In the genomic region with DNA sequence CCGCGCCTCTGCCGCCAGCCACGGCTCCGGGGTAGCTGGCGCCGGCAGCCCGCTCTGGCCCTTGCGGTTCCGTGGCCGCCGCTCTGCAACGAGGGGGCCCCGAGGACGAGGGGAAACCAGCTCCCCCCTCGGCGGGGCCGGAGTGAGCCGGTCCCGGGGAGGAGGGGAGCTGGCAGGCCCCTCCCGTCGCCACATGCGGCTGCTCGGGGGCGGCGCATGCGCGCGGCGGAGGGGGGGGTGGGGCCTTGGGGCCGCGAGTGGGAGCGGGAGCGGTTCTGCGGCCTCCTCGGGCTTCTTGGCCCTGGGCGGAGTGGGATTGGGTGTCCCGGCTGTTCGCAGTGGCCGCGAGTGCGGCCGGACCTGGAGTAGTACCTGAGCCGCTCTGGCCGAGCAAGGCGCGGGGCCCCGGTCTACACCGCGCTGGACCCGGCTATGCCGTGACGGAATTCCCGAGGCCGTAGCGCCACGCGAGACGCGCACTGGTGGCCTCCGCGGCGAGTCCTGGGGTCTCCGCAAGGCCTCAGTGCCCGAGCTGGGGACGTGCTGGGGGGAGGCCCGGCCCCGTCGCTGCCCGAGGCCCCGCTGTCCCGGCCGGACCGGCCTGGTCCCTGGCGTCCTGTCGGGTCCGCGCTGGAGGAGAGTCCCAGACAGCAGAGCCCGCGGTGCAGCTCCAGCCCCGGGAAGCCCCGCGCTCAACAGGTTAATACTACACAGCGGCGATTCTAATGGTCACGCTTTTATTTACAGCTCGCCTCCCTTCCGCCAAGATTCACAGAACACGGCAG, we compare ENCODE assay signal across 8 cellular contexts. TPM values are rescaled to one million over a fixed set of nuclear protein-coding genes. Genes with fewer than 3 reads are reported as not detected.
DNase-seq lines count a peak whose midpoint lies in the region; ATAC-seq and TF ChIP-seq lines count a peak whose summit lies in the region.

No MANE protein-coding gene starts in this region.

- peaks cover 16% of the 10 kb centered on the region for H3K36me3 ChIP-seq in SJSA1

- ATAC-seq in GM21717 (IDR thresholded peaks at IDR 0.05; ENCODE audit: unreplicated experiment) (peak; percentile 64), omental fat pad (ENCODE audit: low FRiP score) (peak; percentile 90)

- peaks cover 12% of the 10 kb centered on the region for H3K4me1 ChIP-seq in SJSA1 (replicated peaks)

- no peaks in the 10 kb centered on the region for H3K27me3 ChIP-seq in SJSA1 (replicated peaks)

- no peak for TF ChIP-seq CTCF in omental fat pad (IDR thresholded peaks at IDR 0.05)

- H3K27ac ChIP-seq in SJSA1 (peak overlapping the region; percentile 100), temporal lobe (ENCODE audit: low read depth, low read length) (peak overlapping the region; percentile 61)

- H3K4me3 ChIP-seq in SJSA1, result peak overlapping the region; percentile 82

- DNase-seq in EL (peak; percentile 76), KG1 (lab: John Stamatoyannopoulos, UW) (peak; percentile 67), SJSA1 (ENCODE audit: low read depth in 1 of 2, low spot score in 2 of 2) (peak; percentile 78 to 88), globus pallidus (ENCODE audit: low spot score) (peak; percentile 83), omental fat pad (ENCODE audit: low spot score) (no peak)
- DNase-seq in activated naive CD4-positive, alpha-beta T cell treated with anti-CD3 and anti-CD28 coated beads, Interleukin-2, amount 50 U/mL, for 16 hours, result peak; percentile 87

- no peaks in the 10 kb centered on the region for H3K9me3 ChIP-seq in SJSA1 (replicated peaks)

RNA-seq across cellular contexts. Expression of gene PAXIP1, which starts 0.5 kb away (rescaled TPM):
- 9.9 and 12.7 TPM in 2 replicates for total RNA-seq in SJSA1 (2014; rRNA removed; shearing (Covaris generic))
- total RNA-seq in omental fat pad, result 10 to 100 TPM in 3 of 4 donors, 1 to 10 TPM in 1; 7.9 to 14.2 (median 11.4) TPM
- 7.9 TPM for total RNA-seq in temporal lobe
